In the genomic region with DNA sequence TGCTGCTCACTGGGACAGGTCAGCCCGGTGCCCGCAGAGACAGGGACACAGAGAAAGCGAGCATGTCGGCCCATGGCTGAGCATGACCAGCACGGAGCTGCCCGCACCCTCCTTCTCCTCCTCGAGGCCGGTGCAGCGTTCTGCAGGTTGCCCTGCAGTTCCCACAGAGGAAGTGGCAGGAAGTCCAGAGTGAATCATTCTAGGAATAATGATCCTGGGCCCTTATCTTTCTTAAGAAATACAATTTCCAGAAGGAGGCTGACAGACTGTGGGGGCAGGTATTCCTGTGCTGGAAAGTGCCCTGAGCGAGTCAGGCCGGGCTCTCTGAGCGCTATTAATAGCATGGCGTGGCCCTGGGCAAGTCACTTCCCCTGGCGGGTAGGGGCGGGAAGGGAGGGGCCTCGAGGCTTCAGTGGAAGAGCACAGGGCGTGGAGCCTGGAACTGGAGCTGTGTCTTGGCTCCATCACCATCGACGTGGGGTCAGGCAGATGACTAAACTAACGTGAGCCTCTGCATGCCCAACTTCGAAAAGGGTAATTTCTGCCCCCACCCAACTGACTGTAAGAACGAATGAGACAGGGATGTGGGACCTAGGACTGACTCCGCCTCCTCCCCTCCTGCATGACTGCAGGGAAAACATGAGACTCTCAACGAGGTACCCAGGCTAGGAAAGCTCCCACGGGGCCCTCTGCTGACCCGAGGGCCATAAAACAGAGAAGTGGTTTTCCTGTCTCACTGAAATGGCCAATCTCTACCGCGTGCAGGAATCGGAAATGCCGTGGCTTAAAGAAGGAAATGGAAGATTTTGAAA, we compare ENCODE assay signal across 9 cellular contexts. TPM values are rescaled to one million over a fixed set of nuclear protein-coding genes. Genes with fewer than 3 reads are reported as not detected.
DNase-seq lines count a peak whose midpoint lies in the region; ATAC-seq and TF ChIP-seq lines count a peak whose summit lies in the region.
"Had no signal": no experiment of that assay in that cellular context is flagged by ENCODE, and none has a peak within 500 bp of the region (broad histone marks: within the 10 kb centered on the region; RNA-seq: fewer than 3 reads in every experiment).

No MANE protein-coding gene starts in this region.

- H3K9me3 Mint-ChIP-seq in activated CD4-positive, alpha-beta memory T cell treated with anti-CD3 and anti-CD28 coated beads, Interleukin-2, amount 10 ng/mL, durations not matched to agents 7 days and 5 days = no peaks in the 10 kb centered on the region
- H3K9me3 Mint-ChIP-seq in natural killer cell treated with Interleukin-12 subunit alpha and Interleukin-12 subunit beta and Interleukin-15 and Interleukin-18, amount 100 ng/mL, for 72 hours = no peaks in the 10 kb centered on the region
- H3K9me3 Mint-ChIP-seq: neural crest cell had no signal

- H3K4me3 Mint-ChIP-seq in activated CD4-positive, alpha-beta memory T cell treated with anti-CD3 and anti-CD28 coated beads, Interleukin-2, amount 10 ng/mL, durations not matched to agents 7 days and 5 days = peak overlapping the region; percentile 60
- peak overlapping the region; percentile 85 for H3K4me3 Mint-ChIP-seq in natural killer cell treated with Interleukin-12 subunit alpha and Interleukin-12 subunit beta and Interleukin-15 and Interleukin-18, amount 100 ng/mL, for 72 hours
- H3K4me3 Mint-ChIP-seq: neural crest cell had no signal

- 56 to 61% methylated on average over 24 to 30 of the region's 30 CpGs for WGBS in thyroid gland, 2 donors

- DNase-seq in COR-L47 (lab: John Stamatoyannopoulos, UW) (peak; percentile 13), MG63 (peak; percentile 66), thyroid gland (peak; percentile 43 to 51), NCI-H1105 treated with DMSO at 0.1 percent for 48 hours (lab: John Stamatoyannopoulos, UW) (no peak), SK-N-DZ (ENCODE audit: low spot score) (no peak)
- DNase-seq in activated CD4-positive, alpha-beta memory T cell treated with anti-CD3 and anti-CD28 coated beads, Interleukin-2, amount 10 ng/mL, durations not matched to agents 7 days and 5 days = peak; percentile 66
- DNase-seq in natural killer cell treated with Interleukin-12 subunit alpha and Interleukin-12 subunit beta and Interleukin-15 and Interleukin-18, amount 100 ng/mL, for 72 hours (ENCODE audit: low spot score) = no peak

- intact Hi-C loops in thyroid gland (cut with DNase I) = no loop called here

- CTCF ChIA-PET in activated CD4-positive, alpha-beta memory T cell treated with anti-CD3 and anti-CD28 coated beads, Interleukin-2, amount 10 ng/mL, durations not matched to agents 7 days and 5 days (lab: Charles Lee) = interaction anchor here (1.2 kb wide), 1 partner anchor 114 kb away, joined by 3 read pairs; no protein-coding TSS in a partner anchor

- peaks cover 9 to 52% of the 10 kb centered on the region in 2 donors for H3K4me1 ChIP-seq in thyroid gland

- H3K9me3 ChIP-seq in MG63 = no peaks in the 10 kb centered on the region
- H3K9me3 ChIP-seq in thyroid gland = no peaks in the 10 kb centered on the region

- TF ChIP-seq POLR2A in thyroid gland (IDR thresholded peaks at IDR 0.05) = no peak

- H3K36me3 Mint-ChIP-seq in activated CD4-positive, alpha-beta memory T cell treated with anti-CD3 and anti-CD28 coated beads, Interleukin-2, amount 10 ng/mL, durations not matched to agents 7 days and 5 days (ENCODE audit: low read depth) = peaks cover 54% of the 10 kb centered on the region
- no peaks in the 10 kb centered on the region for H3K36me3 Mint-ChIP-seq in natural killer cell treated with Interleukin-12 subunit alpha and Interleukin-12 subunit beta and Interleukin-15 and Interleukin-18, amount 100 ng/mL, for 72 hours

- H3K36me3 ChIP-seq in MG63 (peaks cover 2% of the 10 kb centered on the region; the same call in 1 of the 2 replicates), thyroid gland (peaks cover 28 to 29% of the 10 kb centered on the region in 2 donors)

- H3K27ac Mint-ChIP-seq in activated CD4-positive, alpha-beta memory T cell treated with anti-CD3 and anti-CD28 coated beads, Interleukin-2, amount 10 ng/mL, durations not matched to agents 7 days and 5 days = peak overlapping the region; percentile 88
- H3K27ac Mint-ChIP-seq in natural killer cell treated with Interleukin-12 subunit alpha and Interleukin-12 subunit beta and Interleukin-15 and Interleukin-18, amount 100 ng/mL, for 72 hours = peak overlapping the region; percentile 85 to 95

- no peak for TF ChIP-seq CTCF in thyroid gland (IDR thresholded peaks at IDR 0.05)

- peak overlapping the region; percentile 48 to 56 (median 51) for H3K27ac ChIP-seq in thyroid gland

- no peaks in the 10 kb centered on the region for H3K27me3 Mint-ChIP-seq in activated CD4-positive, alpha-beta memory T cell treated with anti-CD3 and anti-CD28 coated beads, Interleukin-2, amount 10 ng/mL, durations not matched to agents 7 days and 5 days
- H3K27me3 Mint-ChIP-seq in natural killer cell treated with Interleukin-12 subunit alpha and Interleukin-12 subunit beta and Interleukin-15 and Interleukin-18, amount 100 ng/mL, for 72 hours = no peaks in the 10 kb centered on the region

- peak; percentile 73 for ATAC-seq in esophagus mucosa
- peak; percentile 70 for ATAC-seq in natural killer cell treated with Interleukin-12 subunit alpha and Interleukin-12 subunit beta and Interleukin-15 and Interleukin-18, amount 100 ng/mL, for 72 hours

- H3K27me3 ChIP-seq in MG63 (no peaks in the 10 kb centered on the region), thyroid gland (no peaks in the 10 kb centered on the region)

- H3K4me3 ChIP-seq in MG63 (no peak overlapping the region), thyroid gland (replicated peaks in 1 of 3) (no peak overlapping the region)

- peaks cover 74% of the 10 kb centered on the region for H3K4me1 Mint-ChIP-seq in activated CD4-positive, alpha-beta memory T cell treated with anti-CD3 and anti-CD28 coated beads, Interleukin-2, amount 10 ng/mL, durations not matched to agents 7 days and 5 days
- H3K4me1 Mint-ChIP-seq in natural killer cell treated with Interleukin-12 subunit alpha and Interleukin-12 subunit beta and Interleukin-15 and Interleukin-18, amount 100 ng/mL, for 72 hours (ENCODE audit: low read depth in 2 of 2) = peaks cover 9 to 13% of the 10 kb centered on the region in 2 donors

- POLR2A ChIA-PET in activated CD4-positive, alpha-beta memory T cell treated with anti-CD3 and anti-CD28 coated beads, Interleukin-2, amount 10 ng/mL, durations not matched to agents 7 days and 5 days (lab: Charles Lee) = interaction anchor here (0.6 to 2.6 kb wide), 4 partner anchors 10 to 122 kb away, joined by 3 to 14 read pairs (median 4); partner anchors contain the start of genes CRAMP1, IFT140 and TMEM204

RNA-seq across cellular contexts. Expression of gene TMEM204, which starts 9.8 kb away (rescaled TPM):
- 1.7 TPM in 1 of 2 replicates, not detected in the other for total RNA-seq in MG63 (2014; rRNA removed; shearing (Covaris generic); ENCODE audit: low replicate concordance)
- total RNA-seq in activated CD4-positive, alpha-beta memory T cell treated with anti-CD3 and anti-CD28 coated beads, Interleukin-2, amount 10 ng/mL, durations not matched to agents 7 days and 5 days = 10 to 100 TPM; 42.9 to 43.5 TPM
- 2.8 TPM for total RNA-seq in esophagus mucosa
- 10 to 100 TPM in 1 of 2 donors, 1 to 10 TPM in 1; 2.8 to 10.7 TPM for total RNA-seq in natural killer cell treated with Interleukin-12 subunit alpha and Interleukin-12 subunit beta and Interleukin-15 and Interleukin-18, amount 100 ng/mL, for 72 hours
- total RNA-seq in thyroid gland = 10 to 100 TPM; 38.5 to 85.3 (median 66.0) TPM
- polyA plus RNA-seq in SK-N-DZ (2014; cell fraction: cytosol; rRNA removed) = not detected in 2 replicates
- polyA plus RNA-seq in SK-N-DZ (2014; cell fraction: nucleus; rRNA removed) = not detected in 2 replicates

RNA-seq across cellular contexts. Expression of gene TELO2, which starts 50.1 kb away (rescaled TPM):
- total RNA-seq in MG63 (2014; rRNA removed; shearing (Covaris generic); ENCODE audit: low replicate concordance) = 21.2 and 48.7 TPM in 2 replicates
- 10 to 100 TPM; 49.4 to 51.9 TPM for total RNA-seq in activated CD4-positive, alpha-beta memory T cell treated with anti-CD3 and anti-CD28 coated beads, Interleukin-2, amount 10 ng/mL, durations not matched to agents 7 days and 5 days
- total RNA-seq in esophagus mucosa (21.3 TPM), thyroid gland (10 to 100 TPM; 12.5 to 19.4 (median 12.8) TPM)
- total RNA-seq in natural killer cell treated with Interleukin-12 subunit alpha and Interleukin-12 subunit beta and Interleukin-15 and Interleukin-18, amount 100 ng/mL, for 72 hours = 100 to 1,000 TPM in 1 of 2 donors, 10 to 100 TPM in 1; 55.5 to 156 TPM
- polyA plus RNA-seq in SK-N-DZ (2014; cell fraction: cytosol; rRNA removed) = 35.5 and 36.4 TPM in 2 replicates
- polyA plus RNA-seq in SK-N-DZ (2014; cell fraction: nucleus; rRNA removed) = 165 and 184 TPM in 2 replicates

RNA-seq across cellular contexts. Expression of gene PTX4, which starts 54.5 kb away (rescaled TPM):
- total RNA-seq in MG63 (2014; rRNA removed; shearing (Covaris generic); ENCODE audit: low replicate concordance) = not detected in 2 replicates
- not detected for total RNA-seq in activated CD4-positive, alpha-beta memory T cell treated with anti-CD3 and anti-CD28 coated beads, Interleukin-2, amount 10 ng/mL, durations not matched to agents 7 days and 5 days
- not detected for total RNA-seq in esophagus mucosa
- total RNA-seq in natural killer cell treated with Interleukin-12 subunit alpha and Interleukin-12 subunit beta and Interleukin-15 and Interleukin-18, amount 100 ng/mL, for 72 hours = under 1 TPM in 1 of 2 donors, not detected in 1; 0.39 TPM
- not detected for total RNA-seq in thyroid gland
- not detected in 2 replicates for polyA plus RNA-seq in SK-N-DZ (2014; cell fraction: cytosol; rRNA removed)
- not detected in 2 replicates for polyA plus RNA-seq in SK-N-DZ (2014; cell fraction: nucleus; rRNA removed)

Comparison
In these comparisons a context has a peak if more than half of its experiments do, and no peak if none do; other contexts are left out.
1. DNase-seq: peak in COR-L47 (single experiment), MG63 (single experiment), activated CD4-positive, alpha-beta memory T cell treated with anti-CD3 and anti-CD28 coated beads, Interleukin-2, amount 10 ng/mL, durations not matched to agents 7 days and 5 days (single experiment) and thyroid gland (2 of 2); none in natural killer cell treated with Interleukin-12 subunit alpha and Interleukin-12 subunit beta and Interleukin-15 and Interleukin-18, amount 100 ng/mL, for 72 hours (single experiment), NCI-H1105 treated with DMSO at 0.1 percent for 48 hours (single experiment) and SK-N-DZ (single experiment).